Comparison of ENCODE assay signal across 9 cellular contexts in the genomic region with DNA sequence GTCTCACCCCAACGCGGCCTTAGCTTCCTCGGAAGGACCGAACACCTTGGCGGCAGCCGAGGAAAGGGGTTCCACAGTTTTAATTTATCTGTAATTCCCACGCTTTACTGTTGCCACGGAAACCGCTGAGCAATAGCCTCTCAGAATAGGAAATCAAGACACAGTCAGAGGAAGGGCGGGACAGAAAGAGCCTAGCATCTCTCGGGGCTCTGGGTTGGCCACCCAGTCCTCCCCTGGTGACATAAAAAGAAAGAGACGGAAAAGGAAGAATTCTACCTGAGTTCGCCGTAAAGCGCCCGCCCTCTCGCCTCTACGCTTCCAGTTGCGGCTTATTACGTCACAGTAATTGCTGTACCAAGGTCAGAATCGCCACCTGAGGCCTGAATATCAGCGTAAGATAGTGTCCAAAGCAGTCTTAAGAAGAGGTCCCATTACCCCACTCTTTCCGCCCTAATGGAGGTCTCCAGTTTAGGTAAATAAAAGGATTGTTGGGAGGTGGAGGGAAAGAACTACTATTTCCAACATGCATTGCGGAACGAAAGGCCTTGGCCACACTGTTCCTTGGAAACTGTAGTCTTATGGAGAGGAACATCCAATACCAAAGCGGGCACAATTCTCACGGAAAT. TPM values are rescaled to one million over a fixed set of nuclear protein-coding genes. Genes with fewer than 3 reads are reported as not detected.
DNase-seq lines count a peak whose midpoint lies in the region; ATAC-seq and TF ChIP-seq lines count a peak whose summit lies in the region.
"Had no signal": no experiment of that assay in that cellular context is flagged by ENCODE, and none has a peak within 500 bp of the region (broad histone marks: within the 10 kb centered on the region; RNA-seq: fewer than 3 reads in every experiment).

No MANE protein-coding gene starts in this region.

- no peak overlapping the region for H3K4me3 Mint-ChIP-seq in activated CD4-positive, alpha-beta T cell treated with anti-CD3 and anti-CD28 coated beads, Interleukin-2, amount 10 ng/mL, durations not matched to agents 7 days and 5 days

- no peak overlapping the region for H3K27ac Mint-ChIP-seq in activated CD4-positive, alpha-beta T cell treated with anti-CD3 and anti-CD28 coated beads, Interleukin-2, amount 10 ng/mL, durations not matched to agents 7 days and 5 days

- CTCF ChIA-PET in BJ (lab: Yijun Ruan, JAX): interaction anchor here (1.8 kb wide), 1 partner anchor 146 kb away, joined by 8 read pairs; a partner anchor contains a TSS
- CTCF ChIA-PET in activated CD4-positive, alpha-beta T cell treated with anti-CD3 and anti-CD28 coated beads, Interleukin-2, amount 10 ng/mL, durations not matched to agents 7 days and 5 days (lab: Charles Lee): interaction anchor here (0.7 to 1.6 kb wide), 3 partner anchors 9 to 1281 kb away, joined by 3 to 5 read pairs (median 3); no protein-coding TSS in a partner anchor

- no peaks in the 10 kb centered on the region for H3K9me3 Mint-ChIP-seq in activated CD4-positive, alpha-beta T cell treated with anti-CD3 and anti-CD28 coated beads, Interleukin-2, amount 10 ng/mL, durations not matched to agents 7 days and 5 days

- H3K27me3 ChIP-seq in BJ (ENCODE audit: control insufficient read depth, insufficient read depth, low read length): no peaks in the 10 kb centered on the region

- peak; percentile 87 for DNase-seq in BJ (ENCODE audit: low read depth)
- peak; percentile 95 for DNase-seq in NCI-H526 treated with DMSO at 0.1 percent for 48 hours (lab: John Stamatoyannopoulos, UW)
- peak; percentile 94 for DNase-seq in activated CD4-positive, alpha-beta T cell treated with anti-CD3 and anti-CD28 coated beads, Interleukin-2, amount 10 ng/mL, durations not matched to agents 7 days and 5 days
- DNase-seq in dermis blood vessel endothelial cell: peak; percentile 97
- DNase-seq in left lobe of liver (ENCODE audit: low spot score): peak; percentile 86
- peak; percentile 83 for DNase-seq in stimulated activated CD4-positive, alpha-beta T cell treated with anti-CD3 and anti-CD28 coated beads, Interleukin-2, amount 100 ng/mL, for 4 hours (ENCODE audit: low read depth)

- H3K36me3 ChIP-seq in BJ (ENCODE audit: control insufficient read depth, insufficient read depth, low read length): no peaks in the 10 kb centered on the region

- peak overlapping the region; percentile 59 for H3K4me3 ChIP-seq in BJ (ENCODE audit: low read depth, low read length)

- peak; percentile 60 for ATAC-seq in GM19372 (IDR thresholded peaks at IDR 0.05; ENCODE audit: low read depth, unreplicated experiment)
- peak; percentile 45 for ATAC-seq in HG03520 (IDR thresholded peaks at IDR 0.05; ENCODE audit: unreplicated experiment)
- ATAC-seq in left lobe of liver: peak; percentile 73

- H3K4me1 Mint-ChIP-seq in activated CD4-positive, alpha-beta T cell treated with anti-CD3 and anti-CD28 coated beads, Interleukin-2, amount 10 ng/mL, durations not matched to agents 7 days and 5 days: peaks cover 33% of the 10 kb centered on the region

- peaks cover 17% of the 10 kb centered on the region for H3K36me3 Mint-ChIP-seq in activated CD4-positive, alpha-beta T cell treated with anti-CD3 and anti-CD28 coated beads, Interleukin-2, amount 10 ng/mL, durations not matched to agents 7 days and 5 days (ENCODE audit: low read depth)

- H3K27me3 Mint-ChIP-seq in activated CD4-positive, alpha-beta T cell treated with anti-CD3 and anti-CD28 coated beads, Interleukin-2, amount 10 ng/mL, durations not matched to agents 7 days and 5 days: no peaks in the 10 kb centered on the region

- no peak for TF ChIP-seq CTCF in BJ (IDR thresholded peaks at IDR 0.05; ENCODE audit: insufficient read depth, low read depth, low read length)

- POLR2A ChIA-PET in BJ (lab: Charles Lee): no interaction called here
- POLR2A ChIA-PET in activated CD4-positive, alpha-beta T cell treated with anti-CD3 and anti-CD28 coated beads, Interleukin-2, amount 10 ng/mL, durations not matched to agents 7 days and 5 days (lab: Charles Lee): interaction anchor here (1.0 kb wide), 1 partner anchor 45 kb away, joined by 5 read pairs; a partner anchor contains a TSS

RNA-seq across cellular contexts. Expression of a gene that starts 0.8 kb away (rescaled TPM):
- 130 and 142 TPM in 2 replicates for polyA plus RNA-seq in BJ (2011; rRNA removed)
- 79.6 and 118 TPM in 2 replicates for polyA minus RNA-seq in BJ (2011; rRNA and poly(A)+ RNA removed)
- total RNA-seq in activated CD4-positive, alpha-beta T cell treated with anti-CD3 and anti-CD28 coated beads, Interleukin-2, amount 10 ng/mL, durations not matched to agents 7 days and 5 days: 10 to 100 TPM; 53.9 to 54.3 TPM
- 123 and 137 TPM in 2 replicates for total RNA-seq in dermis blood vessel endothelial cell
- total RNA-seq in left lobe of liver: 55.2 TPM

RNA-seq across cellular contexts. Expression of a gene that starts 41.4 kb away (rescaled TPM):
- polyA plus RNA-seq in BJ (2011; rRNA removed): 7.0 and 9.3 TPM in 2 replicates
- polyA minus RNA-seq in BJ (2011; rRNA and poly(A)+ RNA removed): 13.5 and 14.0 TPM in 2 replicates
- total RNA-seq in activated CD4-positive, alpha-beta T cell treated with anti-CD3 and anti-CD28 coated beads, Interleukin-2, amount 10 ng/mL, durations not matched to agents 7 days and 5 days: 10 to 100 TPM; 11.7 to 11.8 TPM
- total RNA-seq in dermis blood vessel endothelial cell (2.4 and 2.5 TPM in 2 replicates), left lobe of liver (2.1 TPM)

RNA-seq across cellular contexts. Expression of a gene that starts 45.1 kb away (rescaled TPM):
- 9.4 and 12.6 TPM in 2 replicates for polyA plus RNA-seq in BJ (2011; rRNA removed)
- polyA minus RNA-seq in BJ (2011; rRNA and poly(A)+ RNA removed): 22.0 and 30.9 TPM in 2 replicates
- 10 to 100 TPM; 67.4 to 76.0 TPM for total RNA-seq in activated CD4-positive, alpha-beta T cell treated with anti-CD3 and anti-CD28 coated beads, Interleukin-2, amount 10 ng/mL, durations not matched to agents 7 days and 5 days
- total RNA-seq in dermis blood vessel endothelial cell (10.7 and 29.5 TPM in 2 replicates), left lobe of liver (7.8 TPM)

RNA-seq across cellular contexts. Expression of a gene that starts 58.2 kb away (rescaled TPM):
- not detected in 2 replicates for polyA plus RNA-seq in BJ (2011; rRNA removed)
- not detected in 2 replicates for polyA minus RNA-seq in BJ (2011; rRNA and poly(A)+ RNA removed)
- not detected for total RNA-seq in activated CD4-positive, alpha-beta T cell treated with anti-CD3 and anti-CD28 coated beads, Interleukin-2, amount 10 ng/mL, durations not matched to agents 7 days and 5 days
- 0.14 TPM in 1 of 2 replicates, not detected in the other for total RNA-seq in dermis blood vessel endothelial cell
- not detected for total RNA-seq in left lobe of liver
- total RNA-seq: T-helper 2 cell treated with Interferon-gamma antibody and Interleukin-4, amounts not matched to agents 100 ng/mL and 5 ng/mL, for 36 hours had no signal

Comparison
In these comparisons a context has a peak if more than half of its experiments do, and no peak if none do; other contexts are left out.
1. Peak in every context shown above with its lines: DNase-seq, ATAC-seq and H3K4me3 ChIP-seq.